Comparison of ENCODE assay signal across 12 cellular contexts in the genomic region with DNA sequence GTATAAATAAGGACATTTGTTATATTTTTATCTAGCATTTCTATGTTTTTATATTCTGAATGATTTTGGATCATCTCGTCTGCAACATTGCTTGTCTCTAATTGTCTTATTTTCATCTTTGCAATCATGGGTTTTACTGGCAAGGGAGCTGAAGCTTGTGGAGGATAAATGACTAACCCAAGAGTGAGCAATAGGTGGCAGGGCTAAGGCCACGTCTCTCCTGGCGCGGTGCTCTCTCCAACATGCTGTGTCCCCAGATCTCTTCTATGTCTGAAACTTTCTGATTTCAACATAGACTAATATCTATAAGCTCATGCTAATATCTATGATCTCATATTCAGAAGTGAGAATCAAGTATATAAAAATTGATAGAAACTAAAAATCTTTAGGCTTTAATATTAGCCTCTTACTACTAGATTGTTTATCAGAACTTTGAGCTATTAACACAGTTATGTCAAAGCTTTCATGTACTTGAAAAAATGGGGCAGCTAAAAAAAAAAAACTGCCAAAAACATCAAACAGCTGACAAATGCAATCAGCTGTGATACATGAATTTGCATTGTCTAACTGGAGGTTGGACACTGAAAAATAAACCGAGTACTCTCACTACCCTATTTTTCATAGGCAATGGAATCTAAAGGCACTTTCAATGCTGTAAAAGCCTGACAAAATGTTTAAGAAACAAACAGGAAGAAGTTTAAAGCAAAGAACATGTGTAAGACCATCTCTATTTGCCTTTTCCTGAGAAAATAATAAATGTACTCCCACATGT.
DNase-seq lines count a peak whose midpoint lies in the region; ATAC-seq and TF ChIP-seq lines count a peak whose summit lies in the region.
"Had no signal": no experiment of that assay in that cellular context is flagged by ENCODE, and none has a peak within 500 bp of the region (broad histone marks: within the 10 kb centered on the region; RNA-seq: fewer than 3 reads in every experiment).

No MANE protein-coding gene starts in this region.

- no peak for TF ChIP-seq RAD21 in SK-N-SH (IDR thresholded peaks at IDR 0.05; ENCODE audit: low read length)

- intact Hi-C loops in CD14-positive monocyte (cut with micrococcal nuclease), result no loop called here
- intact Hi-C loops in posterior cingulate gyrus (cut with DNase I), result no loop called here

- POLR2A ChIA-PET in SK-N-SH (lab: Yijun Ruan, JAX), result no interaction called here

- H3K4me3 ChIP-seq in osteoblast (ENCODE audit: insufficient read depth, low read length) (no peak overlapping the region), SK-N-SH (ENCODE audit: low read depth in 2 of 2, low read length in 1 of 2) (no peak overlapping the region)
- H3K4me3 ChIP-seq: heart left ventricle had no signal

- no peak overlapping the region for H3K4me3 Mint-ChIP-seq in CD14-positive monocyte

- DNase-seq in CD14-positive monocyte (ENCODE audit: low spot score) (no peak), MV-4-11 (lab: John Stamatoyannopoulos, UW) (peak; percentile 73), T-helper 2 cell (no peak), osteoblast (ENCODE audit: insufficient read length, low spot score, missing footprints) (no peak), posterior cingulate gyrus (no peak), SK-N-SH (no peak)
- DNase-seq: heart left ventricle, NCI-H510A had no signal

- H3K27me3 ChIP-seq in osteoblast (ENCODE audit: insufficient read depth, low read length) (no peaks in the 10 kb centered on the region), SK-N-SH (ENCODE audit: insufficient read depth) (no peaks in the 10 kb centered on the region)
- H3K27me3 ChIP-seq: heart left ventricle, neutrophil had no signal

- peaks cover 0 to 5% (median 0%) of the 10 kb centered on the region in 7 donors for H3K9me3 Mint-ChIP-seq in CD14-positive monocyte

- H3K9ac ChIP-seq in SK-N-SH, result no peak overlapping the region

- H2AFZ ChIP-seq in osteoblast (ENCODE audit: low read length) (no peak overlapping the region), SK-N-SH (ENCODE audit: low read depth) (no peak overlapping the region)

- TF ChIP-seq CTCF in CD14-positive monocyte (IDR thresholded peaks at IDR 0.05) (no peak), osteoblast (IDR thresholded peaks at IDR 0.05; ENCODE audit: extremely low read depth, low read depth, low read length) (no peak), SK-N-SH (IDR thresholded peaks at IDR 0.05) (no peak)

- no peak for TF ChIP-seq EP300 in SK-N-SH (IDR thresholded peaks at IDR 0.05; ENCODE audit: borderline replicate concordance in 1 of 2, low read depth in 1 of 2, low read length in 1 of 2)

- 10% methylated on average over 5 of the region's 5 CpGs for WGBS in SK-N-SH (ENCODE audit: low lambda C conversion rate)

- H3K36me3 ChIP-seq in osteoblast (ENCODE audit: insufficient read depth, low read length) (no peaks in the 10 kb centered on the region), SK-N-SH (replicated peaks in 1 of 2; ENCODE audit: control insufficient read depth in 1 of 2, insufficient read depth in 2 of 2, low read length in 1 of 2) (no peaks in the 10 kb centered on the region)
- H3K36me3 ChIP-seq: heart left ventricle, neutrophil had no signal

- H3K9me3 ChIP-seq in osteoblast (ENCODE audit: low read depth, low read length), result no peaks in the 10 kb centered on the region
- no peaks in the 10 kb centered on the region for H3K9me3 ChIP-seq in SK-N-SH
- H3K9me3 ChIP-seq: neutrophil had no signal

- no peaks in the 10 kb centered on the region for H3K27me3 Mint-ChIP-seq in CD14-positive monocyte (ENCODE audit: low read depth in 3 of 3)

- no peaks in the 10 kb centered on the region for H3K9me2 ChIP-seq in SK-N-SH

- no peaks in the 10 kb centered on the region for H3K79me2 ChIP-seq in osteoblast (ENCODE audit: insufficient read depth, low read length)
- no peaks in the 10 kb centered on the region for H3K79me2 ChIP-seq in SK-N-SH (ENCODE audit: insufficient read depth)

- H3K4me2 ChIP-seq in osteoblast (ENCODE audit: insufficient read depth, low read length), result no peak overlapping the region
- no peak overlapping the region for H3K4me2 ChIP-seq in SK-N-SH

- H3K36me3 Mint-ChIP-seq in CD14-positive monocyte, result peaks cover 0 to 2% of the 10 kb centered on the region in 2 donors

- H3K4me1 ChIP-seq in osteoblast (ENCODE audit: insufficient read depth, low read length) (no peaks in the 10 kb centered on the region), SK-N-SH (ENCODE audit: control insufficient read depth in 1 of 2, insufficient read depth in 2 of 2, low read depth in 1 of 2, low read length in 1 of 2) (peaks cover 0 to 3% of the 10 kb centered on the region in 2 experiments; a peak in 1 of 4 replicates)

- no peak overlapping the region for H3K27ac ChIP-seq in osteoblast (ENCODE audit: low read depth, low read length)
- H3K27ac ChIP-seq in SK-N-SH (ENCODE audit: low read depth in 2 of 2, low read length in 1 of 2), result no peak overlapping the region
- H3K27ac ChIP-seq: neutrophil had no signal

- CTCF ChIA-PET in SK-N-SH (lab: Yijun Ruan, JAX), result interaction anchor here (0.7 to 0.9 kb wide), 2 partner anchors 17 to 106 kb away, joined by 3 read pairs; no protein-coding TSS in a partner anchor

- ATAC-seq in GM19035 (IDR thresholded peaks at IDR 0.05; ENCODE audit: unreplicated experiment) (peak; percentile 73), HG02852 (IDR thresholded peaks at IDR 0.05; ENCODE audit: unreplicated experiment) (peak; percentile 79)
- ATAC-seq: HCT116, heart left ventricle had no signal

- no peaks in the 10 kb centered on the region for H3F3A ChIP-seq in SK-N-SH (replicated peaks; ENCODE audit: insufficient read depth)

- H3K27ac Mint-ChIP-seq in CD14-positive monocyte, result peak overlapping the region; percentile 70 to 90 (median 82)

- peaks cover 59% of the 10 kb centered on the region for H3K4me1 Mint-ChIP-seq in CD14-positive monocyte

- H4K20me1 ChIP-seq in osteoblast (ENCODE audit: insufficient read depth, low read length), result no peaks in the 10 kb centered on the region
- no peaks in the 10 kb centered on the region for H4K20me1 ChIP-seq in SK-N-SH (ENCODE audit: insufficient read depth)

TF ChIP-seq in SK-N-SH, 30 proteins besides CTCF, POLR2A, EP300 and RAD21:
- TF ChIP-seq ELF1 (IDR thresholded peaks at IDR 0.05) (no peak), TEAD4 (IDR thresholded peaks at IDR 0.05; ENCODE audit: borderline replicate concordance, insufficient read depth) (no peak), MEF2A (IDR thresholded peaks at IDR 0.05; ENCODE audit: borderline replicate concordance, low read depth) (no peak), GABPA (IDR thresholded peaks at IDR 0.05; ENCODE audit: low read depth) (no peak), MXI1 (IDR thresholded peaks at IDR 0.05; ENCODE audit: low read depth, low read length) (no peak)
- TF ChIP-seq, protein P1, sequence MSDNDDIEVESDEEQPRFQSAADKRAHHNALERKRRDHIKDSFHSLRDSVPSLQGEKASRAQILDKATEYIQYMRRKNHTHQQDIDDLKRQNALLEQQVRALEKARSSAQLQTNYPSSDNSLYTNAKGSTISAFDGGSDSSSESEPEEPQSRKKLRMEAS (IDR thresholded peaks at IDR 0.05; ENCODE audit: low read depth), result no peak
- TF ChIP-seq, protein P2, sequence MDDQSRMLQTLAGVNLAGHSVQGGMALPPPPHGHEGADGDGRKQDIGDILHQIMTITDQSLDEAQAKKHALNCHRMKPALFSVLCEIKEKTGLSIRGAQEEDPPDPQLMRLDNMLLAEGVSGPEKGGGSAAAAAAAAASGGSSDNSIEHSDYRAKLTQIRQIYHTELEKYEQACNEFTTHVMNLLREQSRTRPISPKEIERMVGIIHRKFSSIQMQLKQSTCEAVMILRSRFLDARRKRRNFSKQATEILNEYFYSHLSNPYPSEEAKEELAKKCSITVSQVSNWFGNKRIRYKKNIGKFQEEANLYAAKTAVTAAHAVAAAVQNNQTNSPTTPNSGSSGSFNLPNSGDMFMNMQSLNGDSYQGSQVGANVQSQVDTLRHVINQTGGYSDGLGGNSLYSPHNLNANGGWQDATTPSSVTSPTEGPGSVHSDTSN (IDR thresholded peaks at IDR 0.05), result no peak
TF ChIP-seq in SK-N-SH: peak in this region for 0.
